Comparison of ENCODE assay signal across 9 cellular contexts in genomic region chr14:68245146-68246073, GRCh38.
A peak's percentile ranks its signal among the peaks of the same experiment; 100 is the strongest.
DNase-seq lines count a peak whose midpoint lies in the region; ATAC-seq, FAIRE-seq and TF ChIP-seq lines count a peak whose summit lies in the region.
"Had no signal": no experiment of that assay in that cellular context is flagged by ENCODE, and none has a peak within 500 bp of the region (broad histone marks: within the 10 kb centered on the region; RNA-seq: fewer than 3 reads in every experiment).

No MANE protein-coding gene starts in this region.

- no peak for TF ChIP-seq POLR2A in Peyer's patch (IDR thresholded peaks at IDR 0.05)

- H3K9me3 ChIP-seq in CD4-positive, CD25-positive, alpha-beta regulatory T cell (ENCODE audit: control insufficient read depth in 2 of 2, low read length in 2 of 2), result no peaks in the 10 kb centered on the region
- H3K9me3 ChIP-seq in Peyer's patch (no peaks in the 10 kb centered on the region), pancreas (no peaks in the 10 kb centered on the region)

- no peak overlapping the region for H3K27ac ChIP-seq in CD4-positive, CD25-positive, alpha-beta regulatory T cell (ENCODE audit: insufficient read depth, low read length, poor library complexity, severe bottlenecking)
- H3K27ac ChIP-seq in Peyer's patch (peak overlapping the region; percentile 25 to 84 (median 66)), pancreas (peak overlapping the region; percentile 36 to 88 (median 66))

- no peak for TF ChIP-seq CTCF in Peyer's patch (IDR thresholded peaks at IDR 0.05)
- TF ChIP-seq CTCF in pancreas (IDR thresholded peaks at IDR 0.05), result no peak

- no peak overlapping the region for H3K4me3 Mint-ChIP-seq in CD4-positive, CD25-positive, alpha-beta regulatory T cell

- intact Hi-C loops in pancreas (cut with DNase I), result loop anchor here in 2 of 3 donors (5.0 to 10.0 kb wide), 4 partner anchors 311 to 569 kb away; no protein-coding TSS in a partner anchor

- WGBS in pancreas, 2 donors, result 38 to 43% methylated on average over 7 of the region's 7 CpGs

- H3K36me3 Mint-ChIP-seq in CD4-positive, CD25-positive, alpha-beta regulatory T cell, result no peaks in the 10 kb centered on the region

- H3K9me3 Mint-ChIP-seq in CD4-positive, CD25-positive, alpha-beta regulatory T cell, result no peaks in the 10 kb centered on the region

- FAIRE-seq in pancreas (lab: Jason Lieb, UNC), result no peak

- H3K4me3 ChIP-seq in CD4-positive, CD25-positive, alpha-beta regulatory T cell (ENCODE audit: low read depth, low read length), result no peak overlapping the region
- H3K4me3 ChIP-seq in Peyer's patch (no peak overlapping the region), pancreas (no peak overlapping the region)

- DNase-seq in CD4-positive, CD25-positive, alpha-beta regulatory T cell, result no peak
- DNase-seq in Peyer's patch (no peak), pancreas (peak in 2 of 6 donors; percentile 25 to 37), 8988T (no peak)
- DNase-seq: NCI-H1105 had no signal

- H3K4me1 ChIP-seq in CD4-positive, CD25-positive, alpha-beta regulatory T cell (ENCODE audit: control insufficient read depth, insufficient read depth, low read length, poor library complexity, severe bottlenecking), result peaks cover 7% of the 10 kb centered on the region
- H3K4me1 ChIP-seq in Peyer's patch (peaks cover 0 to 86% (median 6%) of the 10 kb centered on the region in 4 donors), pancreas (peaks cover 46 to 83% (median 53%) of the 10 kb centered on the region in 3 donors)

- H3K27ac Mint-ChIP-seq in CD4-positive, CD25-positive, alpha-beta regulatory T cell, result peak overlapping the region in 2 of 3 donors; percentile 9 to 68

- H3K27me3 ChIP-seq in CD4-positive, CD25-positive, alpha-beta regulatory T cell (ENCODE audit: control insufficient read depth, insufficient read depth, low read length), result no peaks in the 10 kb centered on the region
- H3K27me3 ChIP-seq in Peyer's patch (no peaks in the 10 kb centered on the region), pancreas (no peaks in the 10 kb centered on the region)

- H3K27me3 Mint-ChIP-seq in CD4-positive, CD25-positive, alpha-beta regulatory T cell, result no peaks in the 10 kb centered on the region

- peaks cover 5 to 23% (median 15%) of the 10 kb centered on the region in 4 donors for H3K4me1 Mint-ChIP-seq in CD4-positive, CD25-positive, alpha-beta regulatory T cell

- H3K36me3 ChIP-seq in CD4-positive, CD25-positive, alpha-beta regulatory T cell (ENCODE audit: control insufficient read depth, insufficient read depth, low read length), result no peaks in the 10 kb centered on the region
- H3K36me3 ChIP-seq in Peyer's patch (no peaks in the 10 kb centered on the region), pancreas (no peaks in the 10 kb centered on the region)

- no peak for ATAC-seq in CD4-positive, CD25-positive, alpha-beta regulatory T cell (ENCODE audit: low read depth in 2 of 2)
- ATAC-seq in esophagus mucosa (peak; percentile 16), pancreas (peak; percentile 30 to 41 (median 34)), GM21619 (IDR thresholded peaks at IDR 0.05; ENCODE audit: unreplicated experiment) (no peak), HG03469 (IDR thresholded peaks at IDR 0.05; ENCODE audit: unreplicated experiment) (no peak), HG03139 (IDR thresholded peaks at IDR 0.05; ENCODE audit: unreplicated experiment) (no peak)

Comparison
In these comparisons a context has a peak if more than half of its experiments do, and no peak if none do; other contexts are left out.
1. ATAC-seq: peak in esophagus mucosa (single experiment) and pancreas (4 of 4); none in CD4-positive, CD25-positive, alpha-beta regulatory T cell (0 of 2), GM21619 (single experiment), HG03469 (single experiment) and HG03139 (single experiment).